ENCODE assay signal across 14 cellular contexts in genomic region chr6:136016228-136017225, GRCh38.
A peak's percentile ranks its signal among the peaks of the same experiment; 100 is the strongest.
DNase-seq lines count a peak whose midpoint lies in the region; TF ChIP-seq lines count a peak whose summit lies in the region.
"Had no signal": no experiment of that assay in that cellular context is flagged by ENCODE, and none has a peak within 500 bp of the region (broad histone marks: within the 10 kb centered on the region; RNA-seq: fewer than 3 reads in every experiment).

No MANE protein-coding gene starts in this region.

- H3K36me3 ChIP-seq in A673 (ENCODE audit: insufficient read depth, low read length, poor library complexity, severe bottlenecking) (no peaks in the 10 kb centered on the region), HEK293 (ENCODE audit: control insufficient read depth in 2 of 2, insufficient read depth in 1 of 2, low read length in 2 of 2) (no peaks in the 10 kb centered on the region), Karpas-422 (ENCODE audit: insufficient read depth, low read length) (no peaks in the 10 kb centered on the region)

- H3K4me2 ChIP-seq in Karpas-422 (ENCODE audit: low read depth, low read length, poor library complexity, severe bottlenecking), result no peak overlapping the region

- H3K9me3 ChIP-seq in A673 (ENCODE audit: low read depth, low read length, poor library complexity, severe bottlenecking) (no peaks in the 10 kb centered on the region), HEK293 (ENCODE audit: control insufficient read depth, insufficient read depth, low read depth, low read length) (no peaks in the 10 kb centered on the region), Karpas-422 (ENCODE audit: low read length) (no peaks in the 10 kb centered on the region)
- H3K9me3 ChIP-seq: body of pancreas had no signal

- H3K27me3 ChIP-seq in A673 (replicated peaks; ENCODE audit: insufficient read depth, low read depth, low read length, poor library complexity) (no peaks in the 10 kb centered on the region), Karpas-422 (ENCODE audit: low read length) (no peaks in the 10 kb centered on the region)
- H3K27me3 ChIP-seq: body of pancreas, foreskin keratinocyte had no signal

- no peak overlapping the region for H3K4me3 ChIP-seq in A673 (ENCODE audit: low read depth, low read length, poor library complexity, severe bottlenecking)
- H3K4me3 ChIP-seq in HEK293 (ENCODE audit: low read depth, low read length), result no peak overlapping the region
- no peak overlapping the region for H3K4me3 ChIP-seq in Karpas-422 (ENCODE audit: low read length)
- H3K4me3 ChIP-seq: body of pancreas had no signal

- no TSS peak for BruUV-seq in A673 (replicated peaks; lab: Mats Ljungman, UMichigan)

- H3K9me2 ChIP-seq in Karpas-422 (replicated peaks; ENCODE audit: insufficient read depth, low read length), result no peaks in the 10 kb centered on the region

- intact Hi-C loops in A673 (cut with micrococcal nuclease; ENCODE audit: unreplicated experiment), result no loop called here

- H3K27ac ChIP-seq in A673 (ENCODE audit: low read depth, low read length, poor library complexity, severe bottlenecking) (no peak overlapping the region), HEK293 (ENCODE audit: extremely low read depth, low read depth, low read length) (no peak overlapping the region), Karpas-422 (ENCODE audit: low read length) (no peak overlapping the region)
- H3K27ac ChIP-seq: body of pancreas, foreskin keratinocyte had no signal

- POLR2A ChIA-PET in A673 (lab: Charles Lee; ENCODE audit: low non-redundant PET), result no interaction called here
- POLR2A ChIA-PET in HEK293 (lab: Yijun Ruan, JAX), result no interaction called here

- H3K79me2 ChIP-seq in Karpas-422 (ENCODE audit: low read length), result no peaks in the 10 kb centered on the region

- peak; percentile 12 for DNase-seq in A673 (ENCODE audit: low spot score)
- DNase-seq in NCI-H774 (lab: John Stamatoyannopoulos, UW), result peak; percentile 55
- DNase-seq in fibroblast of gingiva (ENCODE audit: low read depth), result peak; percentile 26
- no peak for DNase-seq in glomerular visceral epithelial cell (ENCODE audit: extremely low spot score)
- DNase-seq in retina, result no peak
- DNase-seq in Karpas-422, result no peak
- no peak for DNase-seq in cerebellum (ENCODE audit: low spot score)
- DNase-seq: activated CD4-positive, alpha-beta T cell treated with anti-CD3 and anti-CD28 coated beads for 1 hour; body of pancreas; effector CD4-positive, alpha-beta T cell; foreskin keratinocyte; T-helper 2 cell; trophoblast cell had no signal

- H3K9ac ChIP-seq in Karpas-422 (ENCODE audit: low read length), result no peak overlapping the region

- CTCF ChIA-PET in A673 (lab: Charles Lee) (no interaction called here), HEK293 (lab: Yijun Ruan, JAX) (no interaction called here)

- no peak overlapping the region for H2AFZ ChIP-seq in Karpas-422 (ENCODE audit: low read length)

- TF ChIP-seq CTCF in A673 (conservative IDR thresholded peaks at IDR 0.05; ENCODE audit: low read depth, low read length), result no peak
- TF ChIP-seq CTCF in HEK293 (tag by site-specific recombination; IDR thresholded peaks at IDR 0.05), result no peak

- no peaks in the 10 kb centered on the region for H4K20me1 ChIP-seq in Karpas-422 (ENCODE audit: insufficient read depth, low read depth, low read length)

- H3K4me1 ChIP-seq in A673 (ENCODE audit: insufficient read depth, low read length, poor library complexity, severe bottlenecking) (peaks cover 4% of the 10 kb centered on the region), HEK293 (ENCODE audit: control insufficient read depth, insufficient read depth, low read length) (0 out of 2 replicates have a peak, but pooled peaks cover 7% of the 10 kb centered on the region), Karpas-422 (ENCODE audit: low read length) (no peaks in the 10 kb centered on the region)
- H3K4me1 ChIP-seq: body of pancreas had no signal

TF ChIP-seq in HEK293, 187 proteins besides CTCF, POLR2A, EP300 and RAD21:
- TF ChIP-seq WT1 (tag by site-specific recombination; IDR thresholded peaks at IDR 0.05) (no peak), ZIC2 (tag by site-specific recombination; IDR thresholded peaks at IDR 0.05) (peak; percentile 48)

Comparison
In these comparisons a context has a peak if more than half of its experiments do, and no peak if none do; other contexts are left out.
1. DNase-seq: peak in A673 (single experiment), NCI-H774 (single experiment) and fibroblast of gingiva (single experiment); none in glomerular visceral epithelial cell (single experiment), retina (single experiment), Karpas-422 (single experiment) and cerebellum (single experiment).